In genomic region chrX:155865193-155865592, GRCh38 we compare ENCODE assay signal across 24 cellular contexts. TPM values are rescaled to one million over a fixed set of nuclear protein-coding genes. Genes with fewer than 3 reads are reported as not detected.
DNase-seq lines count a peak whose midpoint lies in the region; ATAC-seq, FAIRE-seq and TF ChIP-seq lines count a peak whose summit lies in the region.
"Had no signal": no experiment of that assay in that cellular context is flagged by ENCODE, and none has a peak within 500 bp of the region (broad histone marks: within the 10 kb centered on the region; RNA-seq: fewer than 3 reads in every experiment).

No MANE protein-coding gene starts in this region.

- ATAC-seq in right cardiac atrium (no peak), heart left ventricle (no peak)
- ATAC-seq in naive thymus-derived CD8-positive, alpha-beta T cell, result no peak
- ATAC-seq: GM12878 had no signal

- no peak overlapping the region for H2BK15ac ChIP-seq in neuronal stem cell (ENCODE audit: low read length)

- H3K36me3 ChIP-seq in heart left ventricle, result no peaks in the 10 kb centered on the region
- H3K36me3 ChIP-seq in kidney (ENCODE audit: control insufficient read depth in 1 of 2, insufficient read depth in 2 of 2, low read length in 2 of 2), result no peaks in the 10 kb centered on the region
- peaks cover 0 to 2% of the 10 kb centered on the region in 2 donors for H3K36me3 ChIP-seq in neuronal stem cell (replicated peaks in 1 of 2; ENCODE audit: control insufficient read depth in 2 of 2, insufficient read depth in 2 of 2, low read length in 2 of 2)
- H3K36me3 ChIP-seq: BE2C, BLaER1 had no signal

- H4K91ac ChIP-seq in neuronal stem cell (ENCODE audit: low read depth, low read length, poor library complexity), result no peak overlapping the region

- H3K4me3 ChIP-seq in right cardiac atrium (ENCODE audit: low read length) (no peak overlapping the region), heart left ventricle (no peak overlapping the region), kidney (ENCODE audit: low read length in 2 of 2) (no peak overlapping the region), neuronal stem cell (ENCODE audit: low read length in 2 of 2) (no peak overlapping the region)
- H3K4me3 ChIP-seq: BLaER1, GM12878 had no signal

- H3K18ac ChIP-seq in neuronal stem cell (ENCODE audit: low read length), result no peak overlapping the region

- no peak overlapping the region for H3K4me3 Mint-ChIP-seq in naive thymus-derived CD8-positive, alpha-beta T cell
- H3K4me3 Mint-ChIP-seq: CD14-positive monocyte; CD4-positive, alpha-beta memory T cell; CD4-positive, CD25-positive, alpha-beta regulatory T cell; CD8-positive, alpha-beta memory T cell had no signal

- H3K9me3 ChIP-seq in right cardiac atrium (ENCODE audit: control insufficient read depth, low read length) (peaks cover 2% of the 10 kb centered on the region), heart left ventricle (peaks cover 0 to 13% (median 0%) of the 10 kb centered on the region in 12 donors), kidney (ENCODE audit: control insufficient read depth in 1 of 2, low read length in 2 of 2) (peaks cover 0 to 2% of the 10 kb centered on the region in 2 donors), neuronal stem cell (replicated peaks in 1 of 2; ENCODE audit: control insufficient read depth in 2 of 2, insufficient read depth in 1 of 2, low read depth in 1 of 2, low read length in 2 of 2) (peaks cover 0 to 13% of the 10 kb centered on the region in 2 donors)
- H3K9me3 ChIP-seq: BE2C had no signal

- H3K79me1 ChIP-seq in neuronal stem cell (ENCODE audit: low read depth, low read length), result no peaks in the 10 kb centered on the region

- H3K4me2 ChIP-seq in neuronal stem cell (ENCODE audit: insufficient read depth, low read length, poor library complexity, severe bottlenecking), result no peak overlapping the region
- H3K4me2 ChIP-seq: BLaER1 had no signal

- FAIRE-seq in kidney (lab: Jason Lieb, UNC), result no peak
- FAIRE-seq: A204.1, GM12878, GM12892, GM18507 had no signal

- DNase-seq in right cardiac atrium (peak in 2 of 3 donors; percentile 37 to 42), heart left ventricle (no peak), kidney (peak; percentile 53), neuronal stem cell (ENCODE audit: low spot score) (no peak), SIG-M5 treated with dmso at 0.1 percent for 504 hours (lab: John Stamatoyannopoulos, UW; ENCODE audit: unreplicated experiment) (no peak)
- DNase-seq in naive thymus-derived CD8-positive, alpha-beta T cell, result no peak
- DNase-seq: 8988T; BE2C; C1 segment of cervical spinal cord; CD4-positive, alpha-beta memory T cell; CD4-positive, CD25-positive, alpha-beta regulatory T cell; CD8-positive, alpha-beta memory T cell; COR-L47; DMS 273 treated with DMSO at 0.1 percent for 48 hours; DMS153; DMS79; DND-41; GDM1 had no signal

- no peak overlapping the region for H3K27ac ChIP-seq in right cardiac atrium (ENCODE audit: low read length)
- H3K27ac ChIP-seq in heart left ventricle, result no peak overlapping the region
- H3K27ac ChIP-seq in kidney (ENCODE audit: low read depth in 2 of 2, low read length in 2 of 2), result no peak overlapping the region
- H3K27ac ChIP-seq in neuronal stem cell (replicated peaks; ENCODE audit: low read length), result no peak overlapping the region
- H3K27ac ChIP-seq: BLaER1 had no signal

- peaks cover 0 to 17% (median 7%) of the 10 kb centered on the region in 5 donors for H3K27me3 Mint-ChIP-seq in naive thymus-derived CD8-positive, alpha-beta T cell

- TF ChIP-seq CTCF in heart left ventricle (IDR thresholded peaks at IDR 0.05), result no peak
- TF ChIP-seq CTCF in kidney (IDR thresholded peaks at IDR 0.05; ENCODE audit: borderline replicate concordance, extremely low read depth, insufficient read depth), result no peak

- H3K27ac Mint-ChIP-seq in naive thymus-derived CD8-positive, alpha-beta T cell, result no peak overlapping the region
- H3K27ac Mint-ChIP-seq: CD14-positive monocyte; CD4-positive, alpha-beta memory T cell; CD8-positive, alpha-beta memory T cell had no signal

- H2AK5ac ChIP-seq in neuronal stem cell (ENCODE audit: low read depth, low read length), result no peak overlapping the region

- H3K4ac ChIP-seq in neuronal stem cell (ENCODE audit: low read length), result no peak overlapping the region

- H3K4me1 ChIP-seq in right cardiac atrium (ENCODE audit: control insufficient read depth, insufficient read depth, low read length) (no peaks in the 10 kb centered on the region), heart left ventricle (no peaks in the 10 kb centered on the region), kidney (ENCODE audit: control insufficient read depth in 1 of 2, insufficient read depth in 1 of 2, low read depth in 1 of 2, low read length in 2 of 2) (no peaks in the 10 kb centered on the region), neuronal stem cell (ENCODE audit: control insufficient read depth in 2 of 2, insufficient read depth in 1 of 2, low read depth in 1 of 2, low read length in 2 of 2) (no peaks in the 10 kb centered on the region)
- H3K4me1 ChIP-seq: BE2C, BLaER1 had no signal

- H4K8ac ChIP-seq in neuronal stem cell (ENCODE audit: low read depth, low read length), result no peak overlapping the region

- POLR2A ChIA-PET in naive thymus-derived CD8-positive, alpha-beta T cell (lab: Charles Lee), result no interaction called here

- H3K4me1 Mint-ChIP-seq in naive thymus-derived CD8-positive, alpha-beta T cell, result peaks cover 0 to 4% (median 0%) of the 10 kb centered on the region in 4 donors
- H3K4me1 Mint-ChIP-seq: CD14-positive monocyte; CD4-positive, alpha-beta memory T cell; CD4-positive, CD25-positive, alpha-beta regulatory T cell; CD8-positive, alpha-beta memory T cell had no signal

- intact Hi-C loops in right cardiac atrium (cut with DNase I), result no loop called here
- intact Hi-C loops in heart left ventricle (cut with DNase I), result no loop called here
- intact Hi-C loops in kidney (cut with DNase I), result no loop called here

- H2BK5ac ChIP-seq in neuronal stem cell (ENCODE audit: low read length), result no peak overlapping the region

- H3K27me3 ChIP-seq in right cardiac atrium (ENCODE audit: control insufficient read depth, insufficient read depth), result no peaks in the 10 kb centered on the region
- peaks cover 0 to 3% (median 0%) of the 10 kb centered on the region in 9 donors for H3K27me3 ChIP-seq in heart left ventricle
- no peaks in the 10 kb centered on the region for H3K27me3 ChIP-seq in neuronal stem cell (ENCODE audit: control insufficient read depth in 3 of 3, insufficient read depth in 3 of 3, low read depth in 1 of 3, low read length in 3 of 3)
- H3K27me3 ChIP-seq: BE2C, BLaER1 had no signal

- H3K9ac ChIP-seq in kidney (ENCODE audit: low read length in 2 of 2), result no peak overlapping the region
- peak overlapping the region; percentile 60 for H3K9ac ChIP-seq in neuronal stem cell (ENCODE audit: low read depth, low read length, poor library complexity)
- H3K9ac ChIP-seq: BLaER1 had no signal

- H2BK12ac ChIP-seq in neuronal stem cell (ENCODE audit: low read length), result no peak overlapping the region

- WGBS in right cardiac atrium, result 81% methylated on average over 18 of the region's 18 CpGs
- 78 to 88% (median 83%) methylated on average over 11 to 18 of the region's 18 CpGs for WGBS in heart left ventricle, 4 donors
- no CpG with 5 or more reads among the region's 18 CpGs for WGBS in neuronal stem cell (ENCODE audit: extremely low coverage in 2 of 2, insufficient read length in 2 of 2, insufficient replicate concordance in 1 of 2), 2 donors

- H2AFZ ChIP-seq in neuronal stem cell (ENCODE audit: low read length), result no peak overlapping the region

- no peak overlapping the region for H3K14ac ChIP-seq in neuronal stem cell (ENCODE audit: low read length)

- peaks cover 0 to 9% (median 5%) of the 10 kb centered on the region in 3 donors for H3K36me3 Mint-ChIP-seq in naive thymus-derived CD8-positive, alpha-beta T cell
- H3K36me3 Mint-ChIP-seq: CD14-positive monocyte; CD4-positive, CD25-positive, alpha-beta regulatory T cell had no signal

- no peak for TF ChIP-seq POLR2A in heart left ventricle (IDR thresholded peaks at IDR 0.05)

- H3K23ac ChIP-seq in neuronal stem cell (ENCODE audit: low read depth, low read length, poor library complexity), result no peak overlapping the region

- H3K9me3 Mint-ChIP-seq in naive thymus-derived CD8-positive, alpha-beta T cell, result peaks cover 7 to 22% (median 16%) of the 10 kb centered on the region in 9 donors

- H2BK120ac ChIP-seq in neuronal stem cell (ENCODE audit: low read depth, low read length), result no peak overlapping the region

RNA-seq across cellular contexts. Expression of gene VAMP7, which starts 16.0 kb away (rescaled TPM):
- total RNA-seq in right cardiac atrium (10 to 100 TPM; 16.9 to 28.6 (median 19.0) TPM), heart left ventricle (10 to 100 TPM; 18.5 to 28.8 (median 24.3) TPM), kidney (40.4 TPM)
- polyA plus RNA-seq in right cardiac atrium (14.3 TPM), heart left ventricle (10 to 100 TPM; 11.2 to 40.8 TPM), kidney (ENCODE audit: insufficient read depth, low read depth, low replicate concordance) (32.5 TPM)
- polyA plus RNA-seq in neuronal stem cell (2013, experiment 1 of 2), result 22.5 TPM
- polyA plus RNA-seq in neuronal stem cell (2013, experiment 2 of 2), result 21.7 TPM
- total RNA-seq in naive thymus-derived CD8-positive, alpha-beta T cell, result 10 to 100 TPM; 23.4 to 26.2 TPM
- polyA plus RNA-seq in naive thymus-derived CD8-positive, alpha-beta T cell, result 10 to 100 TPM; 47.7 to 64.9 (median 49.1) TPM

Comparison
In these comparisons a context has a peak if more than half of its experiments do, and no peak if none do; other contexts are left out.
1. DNase-seq: peak in right cardiac atrium (2 of 3) and kidney (single experiment); none in heart left ventricle (0 of 5), neuronal stem cell (single experiment), SIG-M5 treated with dmso at 0.1 percent for 504 hours (single experiment) and naive thymus-derived CD8-positive, alpha-beta T cell (0 of 10).